In genomic region chr1:109589177-109589576, GRCh38 we compare ENCODE assay signal across 1 cellular context.
TF ChIP-seq lines count a peak whose summit lies in the region.

No MANE protein-coding gene starts in this region.

TF ChIP-seq in HepG2, 621 proteins besides CTCF, POLR2A, EP300 and RAD21:
- TF ChIP-seq ZHX2 (IDR thresholded peaks at IDR 0.05; ENCODE audit: low read depth) (no peak), ZHX2 (CRISPR knock-in tag; IDR thresholded peaks at IDR 0.05; ENCODE audit: borderline replicate concordance) (no peak), HOXA9 (CRISPR knock-in tag; IDR thresholded peaks at IDR 0.05; ENCODE audit: borderline replicate concordance) (no peak), BCL6 (CRISPR knock-in tag; IDR thresholded peaks at IDR 0.05) (0 out of 2 replicates have a peak, but pooled peaks have one; percentile 20), MED1 (CRISPR knock-in tag; IDR thresholded peaks at IDR 0.05) (peak; percentile 23; the same call in 1 of the 2 replicates), MBD4 (IDR thresholded peaks at IDR 0.05; ENCODE audit: borderline replicate concordance, low read length) (no peak), ZNF710 (CRISPR knock-in tag; IDR thresholded peaks at IDR 0.05; ENCODE audit: borderline replicate concordance) (peak; percentile 62; the same call in 1 of the 2 replicates), HNF4A (CRISPR knock-in tag; IDR thresholded peaks at IDR 0.05) (peak; percentile 37), PAXIP1 (CRISPR knock-in tag; conservative IDR thresholded peaks at IDR 0.05) (peak; percentile 26; the same call in 1 of the 2 replicates), NR2F2 (IDR thresholded peaks at IDR 0.05; ENCODE audit: borderline replicate concordance, low read depth) (0 out of 2 replicates have a peak, but pooled peaks have one; percentile 27), ETV6 (CRISPR knock-in tag; conservative IDR thresholded peaks at IDR 0.05) (no peak), SALL1 (CRISPR knock-in tag; IDR thresholded peaks at IDR 0.05) (peak; percentile 16; the same call in 1 of the 2 replicates), U2AF1 (optimal IDR thresholded peaks at IDR 0.05; ENCODE audit: low read depth, low read length) (no peak), FOXJ3 (CRISPR knock-in tag; IDR thresholded peaks at IDR 0.05; ENCODE audit: borderline replicate concordance) (peak; percentile 51; the same call in 1 of the 2 replicates), FOXA1 (IDR thresholded peaks at IDR 0.05) (no peak), FOXA1 (CRISPR knock-in tag; IDR thresholded peaks at IDR 0.05) (0 out of 2 replicates have a peak, but pooled peaks have one; percentile 14), RERE (CRISPR knock-in tag; IDR thresholded peaks at IDR 0.05; ENCODE audit: low read depth) (0 out of 2 replicates have a peak, but pooled peaks have one; percentile 25), SOX6 (IDR thresholded peaks at IDR 0.05) (no peak), SOX6 (CRISPR knock-in tag; IDR thresholded peaks at IDR 0.05) (peak; percentile 45; the same call in 1 of the 2 replicates), ISL2 (CRISPR knock-in tag; IDR thresholded peaks at IDR 0.05) (peak; percentile 81; the same call in 1 of the 2 replicates), RXRB (CRISPR knock-in tag; IDR thresholded peaks at IDR 0.05; ENCODE audit: borderline replicate concordance) (peak; percentile 67)
